ENCODE assay signal across 7 cellular contexts in genomic region chr15:82832601-82833209, GRCh38. TPM values are rescaled to one million over a fixed set of nuclear protein-coding genes. Genes with fewer than 3 reads are reported as not detected.
A peak's percentile ranks its signal among the peaks of the same experiment; 100 is the strongest.
DNase-seq lines count a peak whose midpoint lies in the region; FAIRE-seq and TF ChIP-seq lines count a peak whose summit lies in the region.

No MANE protein-coding gene starts in this region.

- CTCF ChIA-PET in HEK293 (lab: Yijun Ruan, JAX) = interaction anchor here (0.6 to 1.7 kb wide), 6 partner anchors 14 to 200 kb away, joined by 3 to 10 read pairs (median 4); no protein-coding TSS in a partner anchor

- WGBS in hepatocyte (ENCODE audit: low lambda C conversion rate, missing lambda C conversion rate) = 84% methylated on average over 8 of the region's 8 CpGs

- H3K27ac Mint-ChIP-seq in activated naive CD8-positive, alpha-beta T cell treated with anti-CD3 and anti-CD28 coated beads for 36 hours = peak overlapping the region; percentile 87

- no peaks in the 10 kb centered on the region for H3K79me2 ChIP-seq in hepatocyte

- no peaks in the 10 kb centered on the region for H3K9me3 Mint-ChIP-seq in activated naive CD8-positive, alpha-beta T cell treated with anti-CD3 and anti-CD28 coated beads for 36 hours

- H3K36me3 ChIP-seq in HEK293 (ENCODE audit: control insufficient read depth in 2 of 2, insufficient read depth in 1 of 2, low read length in 2 of 2) (peaks cover 37 to 95% of the 10 kb centered on the region in 2 experiments), MG63 (peaks cover 88% of the 10 kb centered on the region), muscle layer of duodenum (ENCODE audit: control insufficient read depth in 1 of 2, insufficient read depth in 2 of 2, low read length in 2 of 2) (peaks cover 74 to 85% of the 10 kb centered on the region in 2 donors), hepatocyte (replicated peaks; ENCODE audit: insufficient read depth, low read depth) (no peaks in the 10 kb centered on the region)

- H3K9me3 ChIP-seq in HEK293 (ENCODE audit: control insufficient read depth, insufficient read depth, low read depth, low read length) (no peaks in the 10 kb centered on the region), MG63 (no peaks in the 10 kb centered on the region), muscle layer of duodenum (ENCODE audit: control insufficient read depth in 1 of 2, low read length in 2 of 2) (no peaks in the 10 kb centered on the region), hepatocyte (ENCODE audit: low read depth) (no peaks in the 10 kb centered on the region)

- H3K27ac ChIP-seq in HEK293 (ENCODE audit: extremely low read depth, low read depth, low read length) (no peak overlapping the region), muscle layer of duodenum (ENCODE audit: low read length) (peak overlapping the region; percentile 43), hepatocyte (no peak overlapping the region)

- POLR2A ChIA-PET in HEK293 (lab: Yijun Ruan, JAX) = no interaction called here

- no peaks in the 10 kb centered on the region for H3K27me3 Mint-ChIP-seq in activated naive CD8-positive, alpha-beta T cell treated with anti-CD3 and anti-CD28 coated beads for 36 hours

- H3K4me3 ChIP-seq in HEK293 (ENCODE audit: low read depth, low read length) (no peak overlapping the region), MG63 (no peak overlapping the region), muscle layer of duodenum (ENCODE audit: low read depth in 1 of 2, low read length in 2 of 2) (no peak overlapping the region), hepatocyte (no peak overlapping the region)

- peaks cover 68% of the 10 kb centered on the region for H3K36me3 Mint-ChIP-seq in activated naive CD8-positive, alpha-beta T cell treated with anti-CD3 and anti-CD28 coated beads for 36 hours

- H3K4me2 ChIP-seq in hepatocyte = no peak overlapping the region

- peak; percentile 80 for FAIRE-seq in GM18507 (lab: Jason Lieb, UNC)

- H4K20me1 ChIP-seq in hepatocyte (ENCODE audit: insufficient read depth, poor library complexity, severe bottlenecking) = no peaks in the 10 kb centered on the region

- DNase-seq in GM18507 (ENCODE audit: extremely low spot score, insufficient read length, low read depth) = peak; percentile 48
- DNase-seq in MG63 = peak; percentile 76
- peak; percentile 41 for DNase-seq in activated naive CD8-positive, alpha-beta T cell treated with anti-CD3 and anti-CD28 coated beads for 36 hours
- no peak for DNase-seq in cortex of kidney (lab: John Stamatoyannopoulos, UW)
- no peak for DNase-seq in hepatocyte (ENCODE audit: low spot score)

- H3K4me1 ChIP-seq in HEK293 (ENCODE audit: control insufficient read depth, insufficient read depth, low read length) = no peaks in the 10 kb centered on the region
- H3K4me1 ChIP-seq in muscle layer of duodenum (ENCODE audit: control insufficient read depth in 1 of 2, insufficient read depth in 2 of 2, low read length in 2 of 2) = no peaks in the 10 kb centered on the region
- no peaks in the 10 kb centered on the region for H3K4me1 ChIP-seq in hepatocyte (ENCODE audit: insufficient read depth)

- no peaks in the 10 kb centered on the region for H3K27me3 ChIP-seq in MG63
- no peaks in the 10 kb centered on the region for H3K27me3 ChIP-seq in muscle layer of duodenum (ENCODE audit: low read depth, low read length)
- no peaks in the 10 kb centered on the region for H3K27me3 ChIP-seq in hepatocyte

- TF ChIP-seq CTCF in HEK293 (tag by site-specific recombination; IDR thresholded peaks at IDR 0.05) (no peak), hepatocyte (IDR thresholded peaks at IDR 0.05; ENCODE audit: poor library complexity) (no peak)

- H2AFZ ChIP-seq in hepatocyte = no peak overlapping the region

- H3K9me2 ChIP-seq in hepatocyte (replicated peaks; ENCODE audit: insufficient read depth) = no peaks in the 10 kb centered on the region

- H3K4me3 Mint-ChIP-seq in activated naive CD8-positive, alpha-beta T cell treated with anti-CD3 and anti-CD28 coated beads for 36 hours = peak overlapping the region; percentile 38

- peaks cover 31% of the 10 kb centered on the region for H3K4me1 Mint-ChIP-seq in activated naive CD8-positive, alpha-beta T cell treated with anti-CD3 and anti-CD28 coated beads for 36 hours

TF ChIP-seq in HEK293, 187 proteins besides CTCF, POLR2A, EP300 and RAD21:
- TF ChIP-seq ZNF24 (tag by site-specific recombination; IDR thresholded peaks at IDR 0.05) = no peak
- TF ChIP-seq ZNF148 (tag by site-specific recombination; IDR thresholded peaks at IDR 0.05; ENCODE audit: borderline replicate concordance) = no peak
- 0 out of 2 replicates have a peak, but pooled peaks have one; percentile 39 for TF ChIP-seq ZNF600 (tag by site-specific recombination; IDR thresholded peaks at IDR 0.05)
- no peak for TF ChIP-seq SCRT2 (tag by site-specific recombination; IDR thresholded peaks at IDR 0.05)
- no peak for TF ChIP-seq ZNF548 (tag by site-specific recombination; IDR thresholded peaks at IDR 0.05)
- no peak for TF ChIP-seq ZNF10 (tag by site-specific recombination; IDR thresholded peaks at IDR 0.05)
- TF ChIP-seq PRDM10 (tag by site-specific recombination; IDR thresholded peaks at IDR 0.05) = 0 out of 2 replicates have a peak, but pooled peaks have one; percentile 2
TF ChIP-seq in HEK293: peak in this region for 2.

RNA-seq across cellular contexts. Expression of gene WHAMM, which starts 23.3 kb away (rescaled TPM):
- total RNA-seq in MG63 (2014; rRNA removed; shearing (Covaris generic); ENCODE audit: low replicate concordance) = 3.6 and 6.2 TPM in 2 replicates
- 1 to 10 TPM; 6.5 to 7.6 TPM for total RNA-seq in activated naive CD8-positive, alpha-beta T cell treated with anti-CD3 and anti-CD28 coated beads for 36 hours
- total RNA-seq in hepatocyte = 5.3 and 5.8 TPM in 2 replicates
- 6.5 and 8.0 TPM in 2 replicates for polyA plus RNA-seq in hepatocyte

RNA-seq across cellular contexts. Expression of gene FSD2, which starts 26.8 kb away (rescaled TPM):
- not detected in 2 replicates for total RNA-seq in MG63 (2014; rRNA removed; shearing (Covaris generic); ENCODE audit: low replicate concordance)
- not detected for total RNA-seq in activated naive CD8-positive, alpha-beta T cell treated with anti-CD3 and anti-CD28 coated beads for 36 hours
- 0.04 TPM in 1 of 2 replicates, not detected in the other for total RNA-seq in hepatocyte
- polyA plus RNA-seq in hepatocyte = 0.06 and 0.28 TPM in 2 replicates

Comparison
In these comparisons a context has a peak if more than half of its experiments do, and no peak if none do; other contexts are left out.
1. DNase-seq: peak in GM18507 (single experiment), MG63 (single experiment) and activated naive CD8-positive, alpha-beta T cell treated with anti-CD3 and anti-CD28 coated beads for 36 hours (single experiment); none in cortex of kidney (single experiment) and hepatocyte (single experiment).